ENCODE assay signal across 18 cellular contexts in the genomic region with DNA sequence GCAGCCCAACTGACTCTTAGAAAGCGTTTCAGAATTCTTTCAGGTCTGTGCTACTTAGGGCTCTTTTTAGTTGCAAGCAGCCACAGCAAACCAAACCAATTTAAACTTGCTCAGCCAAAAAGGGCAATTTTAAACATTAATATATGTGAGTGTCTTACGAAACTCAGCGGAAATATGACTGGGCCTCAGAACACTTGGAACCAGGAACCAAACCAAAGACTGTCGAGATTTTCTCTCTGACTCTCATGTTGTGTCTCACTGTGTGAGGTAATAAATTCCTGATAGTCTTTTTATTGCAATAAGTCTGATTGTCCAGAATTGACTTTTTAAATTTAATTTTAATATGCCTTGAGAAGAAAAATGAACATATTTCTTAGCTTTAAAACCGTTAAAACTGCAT.
"Had no signal": no experiment of that assay in that cellular context is flagged by ENCODE, and none has a peak within 500 bp of the region (broad histone marks: within the 10 kb centered on the region; RNA-seq: fewer than 3 reads in every experiment).

No MANE protein-coding gene starts in this region.

- H3K27ac Mint-ChIP-seq: memory B cell had no signal

- H3K9me3 ChIP-seq: gastrocnemius medialis, pancreas had no signal

- H3K4me3 Mint-ChIP-seq: activated CD8-positive, alpha-beta memory T cell treated with anti-CD3 and anti-CD28 coated beads, Interleukin-2, amount 10 ng/mL, durations not matched to agents 7 days and 5 days; activated T-cell treated with anti-CD3 and anti-CD28 coated beads, Interleukin-2, amount 50 U/mL, for 24 hours; memory B cell; stimulated activated naive CD8-positive, alpha-beta T cell treated with anti-CD3 and anti-CD28 coated beads, Interleukin-15, Interleukin-2, amounts not matched to agents 100 ng/mL and 50 ng/mL, for 24 hours; T-helper 2 cell treated with Interferon-gamma antibody and Interleukin-4, amounts not matched to agents 5 μg/mL and 100 μg/mL, for 36 hours had no signal

- H3K27me3 Mint-ChIP-seq: activated T-cell treated with anti-CD3 and anti-CD28 coated beads, Interleukin-2, amount 50 U/mL, for 24 hours had no signal

- H3K27ac ChIP-seq: esophagus squamous epithelium, gastrocnemius medialis, heart right ventricle, left ventricle myocardium inferior, pancreas had no signal

- H3K4me3 ChIP-seq: esophagus squamous epithelium, gastrocnemius medialis, heart right ventricle, left ventricle myocardium inferior, pancreas had no signal

- DNase-seq: activated CD4-positive, alpha-beta T cell treated with anti-CD3 and anti-CD28 coated beads, Interleukin-2, amount 50 U/mL, for 48 hours; activated CD8-positive, alpha-beta memory T cell treated with anti-CD3 and anti-CD28 coated beads, Interleukin-2, amount 10 ng/mL, durations not matched to agents 7 days and 5 days; activated effector memory CD4-positive, alpha-beta T cell treated with anti-CD3 and anti-CD28 coated beads, Interleukin-2, amount 50 U/mL, for 16 hours; activated T-cell treated with anti-CD3 and anti-CD28 coated beads, Interleukin-2, amount 50 U/mL, for 24 hours; anterior cingulate cortex; esophagus squamous epithelium; gastrocnemius medialis; heart right ventricle; islet precursor cell; left ventricle myocardium inferior; pancreas; stimulated activated CD4-positive, alpha-beta T cell treated with anti-CD3 and anti-CD28 coated beads, Interleukin-4, amount 100 ng/mL, for 1 hour; stimulated activated CD8-positive, alpha-beta memory T cell treated with anti-CD3 and anti-CD28 coated beads, Interleukin-4, amount 100 ng/mL, for 48 hours had no signal

- H3K4me1 ChIP-seq: esophagus squamous epithelium, pancreas had no signal

- H3K27me3 ChIP-seq: gastrocnemius medialis, pancreas had no signal

- H3K4me1 Mint-ChIP-seq: memory B cell had no signal

- FAIRE-seq: endometrium, pancreas had no signal

- ATAC-seq: activated CD4-positive, CD25-positive, alpha-beta regulatory T cell treated with anti-CD3 and anti-CD28 coated beads, Interleukin-2, amount 50 U/mL, for 24 hours; activated CD8-positive, alpha-beta memory T cell treated with anti-CD3 and anti-CD28 coated beads, Interleukin-2, amount 10 ng/mL, durations not matched to agents 7 days and 5 days; gastrocnemius medialis; heart right ventricle; pancreas had no signal

- H3K36me3 ChIP-seq: esophagus squamous epithelium, gastrocnemius medialis, heart right ventricle, left ventricle myocardium inferior, pancreas had no signal
